38 cellular contexts compared by ENCODE assay signal in genomic region chr11:101369835-101370234, GRCh38.
"Had no signal": no experiment of that assay in that cellular context is flagged by ENCODE, and none has a peak within 500 bp of the region (broad histone marks: within the 10 kb centered on the region; RNA-seq: fewer than 3 reads in every experiment).

No MANE protein-coding gene starts in this region.

- H3K9me3 ChIP-seq: adrenal gland, body of pancreas had no signal

- H3K36me3 Mint-ChIP-seq: activated naive CD4-positive, alpha-beta T cell treated with anti-CD3 and anti-CD28 coated beads, Interleukin-2, amount 10 ng/mL, durations not matched to agents 7 days and 5 days; activated naive CD4-positive, alpha-beta T cell treated with anti-CD3 and anti-CD28 coated beads, Interleukin-2, amount 50 U/mL, for 24 hours; activated naive CD8-positive, alpha-beta T cell; activated naive CD8-positive, alpha-beta T cell treated with anti-CD3 and anti-CD28 coated beads for 36 hours; activated naive CD8-positive, alpha-beta T cell treated with anti-CD3 and anti-CD28 coated beads, Interleukin-2, amount 10 ng/mL, durations not matched to agents 7 days and 5 days; brain had no signal

- H3K27ac Mint-ChIP-seq: activated naive CD4-positive, alpha-beta T cell treated with anti-CD3 and anti-CD28 coated beads for 36 hours; activated naive CD4-positive, alpha-beta T cell treated with anti-CD3 and anti-CD28 coated beads, Interleukin-2, amount 10 ng/mL, durations not matched to agents 7 days and 5 days; activated naive CD4-positive, alpha-beta T cell treated with anti-CD3 and anti-CD28 coated beads, Interleukin-2, amount 50 U/mL, for 24 hours; activated naive CD4-positive, alpha-beta T cell treated with anti-CD3 and anti-CD28 coated beads, Interleukin-2, amount 50 U/mL, for 72 hours; activated naive CD8-positive, alpha-beta T cell; activated naive CD8-positive, alpha-beta T cell treated with anti-CD3 and anti-CD28 coated beads for 36 hours; activated naive CD8-positive, alpha-beta T cell treated with anti-CD3 and anti-CD28 coated beads, Interleukin-2, amount 10 ng/mL, durations not matched to agents 7 days and 5 days; activated naive CD8-positive, alpha-beta T cell treated with anti-CD3 and anti-CD28 coated beads, Interleukin-2, amount 50 U/mL, for 24 hours; activated T-cell treated with anti-CD3 and anti-CD28 coated beads, Interleukin-2, amount 50 U/mL, for 24 hours; activated T-cell treated with anti-CD3 and anti-CD28 coated beads, Interleukin-2, amount 50 U/mL, for 72 hours; activated T-helper 1 cell treated with anti-CD3 and anti-CD28 coated beads, Interleukin-12 subunit alpha, Interleukin-12 subunit beta, Interleukin-2, Interleukin-4 antibody, amounts not matched to agents 30 ng/mL and 10 ng/mL and 1 ng/mL, durations not matched to agents 14 hours and 24 hours and 36 hours; activated T-helper 17 cell treated with anti-CD3 and anti-CD28 coated beads, Interleukin-2, amount 50 U/mL, for 72 hours; activated T-helper 2 cell treated with anti-CD3 and anti-CD28 coated beads, Interferon-gamma antibody, Interleukin-2, Interleukin-4, amounts not matched to agents 10 μg/mL and 5 μg/mL and 100 μg/mL, durations not matched to agents 14 hours and 24 hours and 36 hours; brain had no signal

- H3K36me3 ChIP-seq: adrenal gland, ascending aorta, brain microvascular endothelial cell, breast epithelium, cardiac muscle cell had no signal

- DNase-seq: activated effector memory CD4-positive, alpha-beta T cell treated with anti-CD3 and anti-CD28 coated beads, Interleukin-2, amount 50 U/mL, for 16 hours; activated effector memory CD4-positive, alpha-beta T cell treated with Interleukin-2 at 50 U/mL for 16 hours; activated gamma-delta T cell; activated gamma-delta T cell treated with Interleukin-2 at 50 U/mL for 16 hours; activated naive CD4-positive, alpha-beta T cell; activated naive CD4-positive, alpha-beta T cell treated with anti-CD3 and anti-CD28 coated beads for 36 hours; activated naive CD4-positive, alpha-beta T cell treated with anti-CD3 and anti-CD28 coated beads, Interleukin-2, amount 10 ng/mL, durations not matched to agents 7 days and 5 days; activated naive CD4-positive, alpha-beta T cell treated with anti-CD3 and anti-CD28 coated beads, Interleukin-2, amount 50 U/mL, for 16 hours; activated naive CD4-positive, alpha-beta T cell treated with Interleukin-2 at 50 U/mL for 16 hours; activated naive CD8-positive, alpha-beta T cell treated with anti-CD3 and anti-CD28 coated beads for 36 hours; activated naive CD8-positive, alpha-beta T cell treated with anti-CD3 and anti-CD28 coated beads, Interleukin-2, amount 10 ng/mL, durations not matched to agents 7 days and 5 days; activated naive CD8-positive, alpha-beta T cell treated with anti-CD3 and anti-CD28 coated beads, Interleukin-2, amount 50 U/mL, for 24 hours; activated T-cell treated with anti-CD3 and anti-CD28 coated beads, Interleukin-2, amount 50 U/mL, for 1 hour; activated T-cell treated with anti-CD3 and anti-CD28 coated beads, Interleukin-2, amount 50 U/mL, for 24 hours; activated T-cell treated with anti-CD3 and anti-CD28 coated beads, Interleukin-2, amount 50 U/mL, for 4 hours; activated T-cell treated with anti-CD3 and anti-CD28 coated beads, Interleukin-2, amount 50 U/mL, for 48 hours; activated T-cell treated with anti-CD3 and anti-CD28 coated beads, Interleukin-2, amount 50 U/mL, for 72 hours; adrenal gland; amniotic stem cell; amygdala; anterior cingulate cortex; aorta; body of pancreas; brain microvascular endothelial cell; caudate nucleus; central memory CD4-positive, alpha-beta T cell; cerebellar nuclear complex had no signal

- H3K4me1 ChIP-seq: adrenal gland, ascending aorta, body of pancreas, breast epithelium had no signal

- H3K4me1 Mint-ChIP-seq: activated naive CD4-positive, alpha-beta T cell treated with anti-CD3 and anti-CD28 coated beads, Interleukin-2, amount 10 ng/mL, durations not matched to agents 7 days and 5 days; activated naive CD4-positive, alpha-beta T cell treated with anti-CD3 and anti-CD28 coated beads, Interleukin-2, amount 50 U/mL, for 24 hours; activated naive CD8-positive, alpha-beta T cell treated with anti-CD3 and anti-CD28 coated beads for 36 hours; activated naive CD8-positive, alpha-beta T cell treated with anti-CD3 and anti-CD28 coated beads, Interleukin-2, amount 10 ng/mL, durations not matched to agents 7 days and 5 days; activated naive CD8-positive, alpha-beta T cell treated with anti-CD3 and anti-CD28 coated beads, Interleukin-2, amount 50 U/mL, for 24 hours; activated T-helper 17 cell treated with anti-CD3 and anti-CD28 coated beads, Interleukin-2, amount 50 U/mL, for 72 hours; brain; central memory CD8-positive, alpha-beta T cell had no signal

- H3K27me3 ChIP-seq: adrenal gland, ascending aorta, body of pancreas, brain microvascular endothelial cell, breast epithelium, cardiac muscle cell had no signal

- H3K4me3 Mint-ChIP-seq: activated naive CD4-positive, alpha-beta T cell treated with anti-CD3 and anti-CD28 coated beads for 36 hours; activated naive CD4-positive, alpha-beta T cell treated with anti-CD3 and anti-CD28 coated beads, Interleukin-2, amount 10 ng/mL, durations not matched to agents 7 days and 5 days; activated naive CD4-positive, alpha-beta T cell treated with anti-CD3 and anti-CD28 coated beads, Interleukin-2, amount 50 U/mL, for 24 hours; activated naive CD8-positive, alpha-beta T cell; activated naive CD8-positive, alpha-beta T cell treated with anti-CD3 and anti-CD28 coated beads for 36 hours; activated naive CD8-positive, alpha-beta T cell treated with anti-CD3 and anti-CD28 coated beads, Interleukin-2, amount 10 ng/mL, durations not matched to agents 7 days and 5 days; activated naive CD8-positive, alpha-beta T cell treated with anti-CD3 and anti-CD28 coated beads, Interleukin-2, amount 50 U/mL, for 24 hours; activated T-cell treated with anti-CD3 and anti-CD28 coated beads, Interleukin-2, amount 50 U/mL, for 24 hours; activated T-cell treated with anti-CD3 and anti-CD28 coated beads, Interleukin-2, amount 50 U/mL, for 4 hours; activated T-cell treated with anti-CD3 and anti-CD28 coated beads, Interleukin-2, amount 50 U/mL, for 72 hours; activated T-helper 1 cell treated with anti-CD3 and anti-CD28 coated beads, Interleukin-12 subunit alpha, Interleukin-12 subunit beta, Interleukin-2, Interleukin-4 antibody, amounts not matched to agents 30 ng/mL and 10 ng/mL and 1 ng/mL, durations not matched to agents 14 hours and 24 hours and 36 hours; activated T-helper 17 cell treated with anti-CD3 and anti-CD28 coated beads, Interleukin-2, amount 50 U/mL, for 72 hours; brain; central memory CD8-positive, alpha-beta T cell had no signal

- H3K27me3 Mint-ChIP-seq: activated naive CD4-positive, alpha-beta T cell treated with anti-CD3 and anti-CD28 coated beads, Interleukin-2, amount 10 ng/mL, durations not matched to agents 7 days and 5 days; activated naive CD4-positive, alpha-beta T cell treated with anti-CD3 and anti-CD28 coated beads, Interleukin-2, amount 50 U/mL, for 24 hours; activated naive CD8-positive, alpha-beta T cell; activated naive CD8-positive, alpha-beta T cell treated with anti-CD3 and anti-CD28 coated beads for 36 hours; activated naive CD8-positive, alpha-beta T cell treated with anti-CD3 and anti-CD28 coated beads, Interleukin-2, amount 10 ng/mL, durations not matched to agents 7 days and 5 days; activated naive CD8-positive, alpha-beta T cell treated with anti-CD3 and anti-CD28 coated beads, Interleukin-2, amount 50 U/mL, for 24 hours; activated T-cell treated with anti-CD3 and anti-CD28 coated beads, Interleukin-2, amount 50 U/mL, for 24 hours; activated T-helper 17 cell treated with anti-CD3 and anti-CD28 coated beads, Interleukin-2, amount 50 U/mL, for 72 hours; central memory CD8-positive, alpha-beta T cell had no signal

- H3K4me3 ChIP-seq: adrenal gland, ascending aorta, body of pancreas, breast epithelium, cardiac muscle cell had no signal

- H3K27ac ChIP-seq: adrenal gland, ascending aorta, body of pancreas, brain microvascular endothelial cell, breast epithelium, cardiac muscle cell had no signal
